ENCODE assay signal across 14 cellular contexts in genomic region chr10:50603151-50603850, GRCh38. TPM values are rescaled to one million over a fixed set of nuclear protein-coding genes. Genes with fewer than 3 reads are reported as not detected.
DNase-seq lines count a peak whose midpoint lies in the region; ATAC-seq and TF ChIP-seq lines count a peak whose summit lies in the region.
"Had no signal": no experiment of that assay in that cellular context is flagged by ENCODE, and none has a peak within 500 bp of the region (broad histone marks: within the 10 kb centered on the region; RNA-seq: fewer than 3 reads in every experiment).

No MANE protein-coding gene starts in this region.

- no peak for ATAC-seq in HG03354 (IDR thresholded peaks at IDR 0.05; ENCODE audit: poor library complexity, severe bottlenecking, unreplicated experiment)
- ATAC-seq in HG02973 (IDR thresholded peaks at IDR 0.05; ENCODE audit: unreplicated experiment), result no peak

- no peak overlapping the region for H3K27ac ChIP-seq in BLaER1 treated with 17β-estradiol and CSF1 and Interleukin-3, amounts not matched to agents 10 nM and 100 nM
- H3K27ac ChIP-seq in osteoblast (ENCODE audit: low read depth, low read length), result no peak overlapping the region
- H3K27ac ChIP-seq: epithelial cell of prostate had no signal

- no peaks in the 10 kb centered on the region for H3K9me3 ChIP-seq in BLaER1 treated with 17β-estradiol and CSF1 and Interleukin-3, amounts not matched to agents 10 nM and 100 nM (replicated peaks in 1 of 11)
- no peaks in the 10 kb centered on the region for H3K9me3 ChIP-seq in Loucy (ENCODE audit: insufficient read depth, low read depth, low read length)
- H3K9me3 ChIP-seq in osteoblast (ENCODE audit: low read depth, low read length), result no peaks in the 10 kb centered on the region
- no peaks in the 10 kb centered on the region for H3K9me3 ChIP-seq in MG63
- H3K9me3 ChIP-seq: left lung had no signal

- peaks cover 0 to 73% (median 6%) of the 10 kb centered on the region in 11 experiments; a peak in 10 of 22 replicates for H4K20me1 ChIP-seq in BLaER1 treated with 17β-estradiol and CSF1 and Interleukin-3, amounts not matched to agents 10 nM and 100 nM
- H4K20me1 ChIP-seq in Loucy (ENCODE audit: insufficient read depth, low read length, poor library complexity, severe bottlenecking) (no peaks in the 10 kb centered on the region), osteoblast (ENCODE audit: insufficient read depth, low read length) (peaks cover 8% of the 10 kb centered on the region)

- H3K4me3 ChIP-seq in BLaER1 treated with 17β-estradiol and CSF1 and Interleukin-3, amounts not matched to agents 10 nM and 100 nM, result no peak overlapping the region
- H3K4me3 ChIP-seq in Loucy (ENCODE audit: low read length, poor library complexity, severe bottlenecking) (peak overlapping the region; percentile 49), osteoblast (ENCODE audit: insufficient read depth, low read length) (no peak overlapping the region), MG63 (no peak overlapping the region)
- H3K4me3 ChIP-seq: left lung had no signal

- no peaks in the 10 kb centered on the region for H3K9me3 Mint-ChIP-seq in chondrocyte (ENCODE audit: low read depth)
- H3K9me3 Mint-ChIP-seq: activated B cell treated with CpG ODN at 0.5 μM for 24 hours had no signal

- no peaks in the 10 kb centered on the region for H3K9me2 ChIP-seq in Loucy (replicated peaks; ENCODE audit: low read depth, low read length)

- H3K4me3 Mint-ChIP-seq in chondrocyte (ENCODE audit: unreplicated experiment), result no peak overlapping the region

- no peak for DNase-seq in chondrocyte (ENCODE audit: low spot score)
- no peak for DNase-seq in osteoblast (ENCODE audit: insufficient read length, low spot score, missing footprints)
- no peak for DNase-seq in MG63
- no peak for DNase-seq in activated CD8-positive, alpha-beta memory T cell treated with anti-CD3 and anti-CD28 coated beads, Interleukin-2, amount 50 U/mL, for 48 hours
- DNase-seq: activated B cell treated with CpG ODN at 0.5 μM for 24 hours, hippocampal formation, left lung, substantia nigra had no signal

- H3K36me3 ChIP-seq in BLaER1 treated with 17β-estradiol and CSF1 and Interleukin-3, amounts not matched to agents 10 nM and 100 nM, result no peaks in the 10 kb centered on the region
- H3K36me3 ChIP-seq in Loucy (ENCODE audit: insufficient read depth, low read length) (no peaks in the 10 kb centered on the region), osteoblast (ENCODE audit: insufficient read depth, low read length) (no peaks in the 10 kb centered on the region), MG63 (no peaks in the 10 kb centered on the region)
- H3K36me3 ChIP-seq: left lung had no signal

- no peaks in the 10 kb centered on the region for H3K36me3 Mint-ChIP-seq in chondrocyte (ENCODE audit: low read depth)

- peak overlapping the region; percentile 57 for H3K27ac Mint-ChIP-seq in chondrocyte (ENCODE audit: unreplicated experiment)

- H3K79me2 ChIP-seq in Loucy (ENCODE audit: insufficient read depth, low read length) (0 out of 2 replicates have a peak, but pooled peaks cover 4% of the 10 kb centered on the region), osteoblast (ENCODE audit: insufficient read depth, low read length) (peaks cover 22% of the 10 kb centered on the region)

- no peaks in the 10 kb centered on the region for H3K27me3 Mint-ChIP-seq in chondrocyte (ENCODE audit: low read depth)
- H3K27me3 Mint-ChIP-seq: activated B cell treated with CpG ODN at 0.5 μM for 24 hours; activated naive CD8-positive, alpha-beta T cell had no signal

- no peaks in the 10 kb centered on the region for H3F3A ChIP-seq in Loucy (ENCODE audit: low read depth)

- H2AFZ ChIP-seq in Loucy (ENCODE audit: low read length), result no peak overlapping the region
- H2AFZ ChIP-seq in osteoblast (ENCODE audit: low read length), result no peak overlapping the region

- no peak overlapping the region for H3K9ac ChIP-seq in BLaER1 treated with 17β-estradiol and CSF1 and Interleukin-3, amounts not matched to agents 10 nM and 100 nM
- peak overlapping the region; percentile 1 for H3K9ac ChIP-seq in Loucy (ENCODE audit: low read depth, low read length, poor library complexity, severe bottlenecking)

- H3K27me3 ChIP-seq in BLaER1 treated with 17β-estradiol and CSF1 and Interleukin-3, amounts not matched to agents 10 nM and 100 nM, result no peaks in the 10 kb centered on the region
- H3K27me3 ChIP-seq in Loucy (ENCODE audit: insufficient read depth, low read length, poor library complexity, severe bottlenecking) (no peaks in the 10 kb centered on the region), osteoblast (ENCODE audit: insufficient read depth, low read length) (no peaks in the 10 kb centered on the region), MG63 (no peaks in the 10 kb centered on the region)
- H3K27me3 ChIP-seq: left lung had no signal

- H3K4me2 ChIP-seq in BLaER1 treated with 17β-estradiol and CSF1 and Interleukin-3, amounts not matched to agents 10 nM and 100 nM, result peak overlapping the region in 8 of 11 experiments; percentile 5 to 71 (median 46); a peak in 10 of 22 replicates
- peak overlapping the region; percentile 66 for H3K4me2 ChIP-seq in Loucy (ENCODE audit: low read depth, low read length, poor library complexity, severe bottlenecking)
- peak overlapping the region; percentile 57 for H3K4me2 ChIP-seq in osteoblast (ENCODE audit: insufficient read depth, low read length)

- H3K4me1 ChIP-seq in BLaER1 treated with 17β-estradiol and CSF1 and Interleukin-3, amounts not matched to agents 10 nM and 100 nM, result peaks cover 10 to 68% (median 26%) of the 10 kb centered on the region in 10 experiments; a peak in 19 of 20 replicates
- peaks cover 68% of the 10 kb centered on the region for H3K4me1 ChIP-seq in Loucy (ENCODE audit: insufficient read depth, low read length, poor library complexity, severe bottlenecking)
- H3K4me1 ChIP-seq in osteoblast (ENCODE audit: insufficient read depth, low read length), result peaks cover 37% of the 10 kb centered on the region

- no peak for TF ChIP-seq CTCF in Loucy (conservative IDR thresholded peaks at IDR 0.05; ENCODE audit: low read length)
- no peak for TF ChIP-seq CTCF in chondrocyte (IDR thresholded peaks at IDR 0.05)
- TF ChIP-seq CTCF in osteoblast (IDR thresholded peaks at IDR 0.05; ENCODE audit: extremely low read depth, low read depth, low read length), result no peak

- peaks cover 70% of the 10 kb centered on the region for H3K4me1 Mint-ChIP-seq in chondrocyte (ENCODE audit: low read depth)

RNA-seq across cellular contexts. Expression of gene SGMS1, which starts 20.5 kb away (rescaled TPM):
- 22.6 to 27.1 TPM (median 24.9 TPM) in 3 replicates for total RNA-seq in chondrocyte
- 60.4 and 68.0 TPM in 2 replicates for total RNA-seq in osteoblast
- 9.2 and 19.7 TPM in 2 replicates for total RNA-seq in MG63 (2014; rRNA removed; shearing (Covaris generic); ENCODE audit: low replicate concordance)
